ENCODE assay signal across 19 cellular contexts in genomic region chr18:22040527-22040926, GRCh38.
"Had no signal": no experiment of that assay in that cellular context is flagged by ENCODE, and none has a peak within 500 bp of the region (broad histone marks: within the 10 kb centered on the region; RNA-seq: fewer than 3 reads in every experiment).

No MANE protein-coding gene starts in this region.

- H3K9me3 ChIP-seq: esophagus muscularis mucosa, gastrocnemius medialis, heart right ventricle, sigmoid colon, suprapubic skin, thyroid gland, upper lobe of left lung, uterus had no signal

- H3K4me1 ChIP-seq: esophagus muscularis mucosa, gastrocnemius medialis, heart right ventricle, sigmoid colon, suprapubic skin, upper lobe of left lung, uterus had no signal

- H3K36me3 ChIP-seq: esophagus muscularis mucosa, gastrocnemius medialis, heart right ventricle, sigmoid colon, suprapubic skin, thyroid gland, upper lobe of left lung, uterus had no signal

- H3K27me3 ChIP-seq: sigmoid colon, suprapubic skin, thyroid gland, upper lobe of left lung, uterus had no signal

- DNase-seq: effector memory CD4-positive, alpha-beta T cell; gastrocnemius medialis; heart right ventricle; immature natural killer cell; left ventricle myocardium superior; mesendoderm; natural killer cell; posterior cingulate gyrus; sigmoid colon; stimulated activated CD4-positive, alpha-beta T cell treated with anti-CD3 and anti-CD28 coated beads, Interleukin-12 subunit alpha, Interleukin-12 subunit beta, amount 100 ng/mL, for 4 hours; stimulated activated naive CD4-positive, alpha-beta T cell treated with Interleukin-2 at 50 U/mL for 16 hours; thyroid gland; upper lobe of left lung; uterus had no signal

- ATAC-seq: gastrocnemius medialis, heart right ventricle, left ventricle myocardium superior, natural killer cell had no signal

- H3K27ac ChIP-seq: epithelial cell of prostate, esophagus muscularis mucosa, gastrocnemius medialis, heart right ventricle, sigmoid colon, skin epidermis, suprapubic skin, thyroid gland, upper lobe of left lung, uterus had no signal

- H3K4me1 Mint-ChIP-seq: immature natural killer cell, natural killer cell, neural crest cell had no signal

- H3K27ac Mint-ChIP-seq: immature natural killer cell, natural killer cell had no signal

- H3K4me3 ChIP-seq: esophagus muscularis mucosa, gastrocnemius medialis, heart right ventricle, sigmoid colon, skin epidermis, suprapubic skin, thyroid gland, upper lobe of left lung, uterus had no signal

- H3K36me3 Mint-ChIP-seq: immature natural killer cell, natural killer cell had no signal

- H3K4me3 Mint-ChIP-seq: immature natural killer cell, natural killer cell, neural crest cell had no signal

- H3K9me3 Mint-ChIP-seq: natural killer cell, neural crest cell had no signal
